Comparison of ENCODE assay signal across 24 cellular contexts in the genomic region with DNA sequence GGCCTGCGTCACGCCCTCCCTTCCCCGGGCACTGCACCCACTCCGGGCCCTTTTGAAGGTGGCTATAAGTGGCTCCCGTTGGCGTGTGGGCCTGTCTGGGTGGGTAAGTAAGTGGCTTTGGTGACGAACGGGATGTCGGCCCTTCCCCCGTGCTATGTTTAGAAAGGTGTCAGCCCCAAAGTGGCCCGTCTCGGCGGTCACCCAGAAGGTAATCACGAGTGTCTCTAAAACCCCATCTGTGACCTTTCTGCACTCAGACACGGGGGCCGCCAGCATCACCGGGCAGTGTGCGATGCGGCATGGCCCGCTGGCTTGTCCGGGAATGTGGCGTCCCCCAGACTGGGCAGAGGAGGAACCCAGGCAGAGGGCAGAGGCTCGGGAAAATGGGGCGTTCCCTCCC.
DNase-seq lines count a peak whose midpoint lies in the region; ATAC-seq lines count a peak whose summit lies in the region.
"Had no signal": no experiment of that assay in that cellular context is flagged by ENCODE, and none has a peak within 500 bp of the region (broad histone marks: within the 10 kb centered on the region; RNA-seq: fewer than 3 reads in every experiment).

No MANE protein-coding gene starts in this region.

- intact Hi-C loops in right cardiac atrium (cut with DNase I) (no loop called here), left cardiac atrium (cut with DNase I) (no loop called here), posterior vena cava (cut with DNase I) (no loop called here)

- no peak overlapping the region for H2BK12ac ChIP-seq in neuronal stem cell (ENCODE audit: low read length)

- ATAC-seq in right cardiac atrium: no peak
- ATAC-seq in left cardiac atrium: no peak

- H2BK15ac ChIP-seq in neuronal stem cell (ENCODE audit: low read length): no peak overlapping the region

- no peaks in the 10 kb centered on the region for H3K4me1 ChIP-seq in right cardiac atrium (ENCODE audit: control insufficient read depth, insufficient read depth, low read length)
- no peaks in the 10 kb centered on the region for H3K4me1 ChIP-seq in neuronal stem cell (ENCODE audit: control insufficient read depth in 2 of 2, insufficient read depth in 1 of 2, low read depth in 1 of 2, low read length in 2 of 2)
- H3K4me1 ChIP-seq in Karpas-422 (ENCODE audit: low read length): peaks cover 4% of the 10 kb centered on the region; the same call in 1 of the 2 replicates
- H3K4me1 ChIP-seq: BE2C had no signal

- peak in 2 of 3 donors; percentile 38 to 53 for DNase-seq in right cardiac atrium
- no peak for DNase-seq in left cardiac atrium
- peak; percentile 42 for DNase-seq in islet precursor cell
- no peak for DNase-seq in neuronal stem cell (ENCODE audit: low spot score)
- DNase-seq in posterior vena cava (ENCODE audit: low spot score): peak; percentile 50
- no peak for DNase-seq in NCI-H1930 (lab: John Stamatoyannopoulos, UW)
- no peak for DNase-seq in HPDE6-E6E7 (ENCODE audit: extremely low spot score)
- no peak for DNase-seq in Karpas-422
- DNase-seq: 8988T; ACHN; BE2C; C1 segment of cervical spinal cord; CD4-positive, alpha-beta memory T cell; CD4-positive, CD25-positive, alpha-beta regulatory T cell; CD8-positive, alpha-beta memory T cell; COR-L47; DMS 273 treated with DMSO at 0.1 percent for 48 hours; DMS153; DMS53; DMS79; DND-41; EL; GDM1 had no signal

- no peak overlapping the region for H3K14ac ChIP-seq in neuronal stem cell (ENCODE audit: low read length)

- no peak overlapping the region for H3K27ac ChIP-seq in right cardiac atrium (ENCODE audit: low read length)
- no peak overlapping the region for H3K27ac ChIP-seq in neuronal stem cell (replicated peaks; ENCODE audit: low read length)
- no peak overlapping the region for H3K27ac ChIP-seq in Karpas-422 (ENCODE audit: low read length)
- H3K27ac ChIP-seq: BLaER1 had no signal

- H3K36me3 ChIP-seq in neuronal stem cell (replicated peaks in 1 of 2; ENCODE audit: control insufficient read depth in 2 of 2, insufficient read depth in 2 of 2, low read length in 2 of 2): no peaks in the 10 kb centered on the region
- no peaks in the 10 kb centered on the region for H3K36me3 ChIP-seq in Karpas-422 (ENCODE audit: insufficient read depth, low read length)
- H3K36me3 ChIP-seq: BE2C, BLaER1 had no signal

- peak overlapping the region; percentile 13 for H3K23ac ChIP-seq in neuronal stem cell (ENCODE audit: low read depth, low read length, poor library complexity)

- H3K79me2 ChIP-seq in Karpas-422 (ENCODE audit: low read length): no peaks in the 10 kb centered on the region

- H3K4me3 ChIP-seq in right cardiac atrium (ENCODE audit: low read length) (no peak overlapping the region), neuronal stem cell (ENCODE audit: low read length in 2 of 2) (no peak overlapping the region), Karpas-422 (ENCODE audit: low read length) (no peak overlapping the region)
- H3K4me3 ChIP-seq: BLaER1 had no signal

- no peak overlapping the region for H2BK5ac ChIP-seq in neuronal stem cell (ENCODE audit: low read length)

- no peak overlapping the region for H2AK5ac ChIP-seq in neuronal stem cell (ENCODE audit: low read depth, low read length)

- H4K20me1 ChIP-seq in Karpas-422 (ENCODE audit: insufficient read depth, low read depth, low read length): no peaks in the 10 kb centered on the region
- H4K20me1 ChIP-seq: BLaER1 had no signal

- H4K91ac ChIP-seq in neuronal stem cell (ENCODE audit: low read depth, low read length, poor library complexity): no peak overlapping the region

- 88% methylated on average over 24 of the region's 24 CpGs for WGBS in right cardiac atrium
- WGBS in neuronal stem cell (ENCODE audit: extremely low coverage in 2 of 2, insufficient read length in 2 of 2, insufficient replicate concordance in 1 of 2), 2 donors: no CpG with 5 or more reads among the region's 24 CpGs

- no peak overlapping the region for H3K18ac ChIP-seq in neuronal stem cell (ENCODE audit: low read length)

- no peak overlapping the region for H3K4me2 ChIP-seq in neuronal stem cell (ENCODE audit: insufficient read depth, low read length, poor library complexity, severe bottlenecking)
- H3K4me2 ChIP-seq in Karpas-422 (ENCODE audit: low read depth, low read length, poor library complexity, severe bottlenecking): no peak overlapping the region
- H3K4me2 ChIP-seq: BLaER1 had no signal

- H2BK120ac ChIP-seq in neuronal stem cell (ENCODE audit: low read depth, low read length): no peak overlapping the region

- no peak overlapping the region for H2AFZ ChIP-seq in neuronal stem cell (ENCODE audit: low read length)
- H2AFZ ChIP-seq in Karpas-422 (ENCODE audit: low read length): no peak overlapping the region

- H4K8ac ChIP-seq in neuronal stem cell (ENCODE audit: low read depth, low read length): no peak overlapping the region

- H3K4ac ChIP-seq in neuronal stem cell (ENCODE audit: low read length): no peak overlapping the region

- no peaks in the 10 kb centered on the region for H3K9me2 ChIP-seq in Karpas-422 (replicated peaks; ENCODE audit: insufficient read depth, low read length)

- H3K9me3 ChIP-seq in right cardiac atrium (ENCODE audit: control insufficient read depth, low read length): peaks cover 2% of the 10 kb centered on the region
- H3K9me3 ChIP-seq in neuronal stem cell (replicated peaks in 1 of 2; ENCODE audit: control insufficient read depth in 2 of 2, insufficient read depth in 1 of 2, low read depth in 1 of 2, low read length in 2 of 2): peaks cover 0 to 8% of the 10 kb centered on the region in 2 donors
- no peaks in the 10 kb centered on the region for H3K9me3 ChIP-seq in Karpas-422 (ENCODE audit: low read length)
- H3K9me3 ChIP-seq: BE2C had no signal

- no peak overlapping the region for H3K9ac ChIP-seq in neuronal stem cell (ENCODE audit: low read depth, low read length, poor library complexity)
- H3K9ac ChIP-seq in Karpas-422 (ENCODE audit: low read length): no peak overlapping the region
- H3K9ac ChIP-seq: BLaER1 had no signal

- H3K79me1 ChIP-seq in neuronal stem cell (ENCODE audit: low read depth, low read length): no peaks in the 10 kb centered on the region

- H3K27me3 ChIP-seq in right cardiac atrium (ENCODE audit: control insufficient read depth, insufficient read depth): peaks cover 4% of the 10 kb centered on the region
- H3K27me3 ChIP-seq in neuronal stem cell (ENCODE audit: control insufficient read depth in 3 of 3, insufficient read depth in 3 of 3, low read depth in 1 of 3, low read length in 3 of 3): peaks cover 0 to 9% (median 0%) of the 10 kb centered on the region in 3 experiments
- no peaks in the 10 kb centered on the region for H3K27me3 ChIP-seq in Karpas-422 (ENCODE audit: low read length)
- H3K27me3 ChIP-seq: BLaER1 had no signal

Comparison
In these comparisons a context has a peak if more than half of its experiments do, and no peak if none do; other contexts are left out.
1. DNase-seq: peak in right cardiac atrium (2 of 3), islet precursor cell (single experiment) and posterior vena cava (single experiment); none in left cardiac atrium (single experiment), neuronal stem cell (single experiment), NCI-H1930 (0 of 2), HPDE6-E6E7 (single experiment) and Karpas-422 (single experiment).